ENCODE assay signal across 8 cellular contexts in genomic region chr18:48841381-48842258, GRCh38.
DNase-seq lines count a peak whose midpoint lies in the region; ATAC-seq, FAIRE-seq and TF ChIP-seq lines count a peak whose summit lies in the region.

No MANE protein-coding gene starts in this region.

- H3K4me2 ChIP-seq in astrocyte (ENCODE audit: low read length): peak overlapping the region; percentile 28

- no peak for TF ChIP-seq EP300 in transverse colon (IDR thresholded peaks at IDR 0.05; ENCODE audit: low read depth)

- WGBS in liver: 77% methylated on average over 31 of the region's 31 CpGs
- WGBS in transverse colon (ENCODE audit: low coverage in 1 of 2), 2 donors: 40 to 86% methylated on average over 1 to 30 of the region's 31 CpGs

- no peaks in the 10 kb centered on the region for H4K20me1 ChIP-seq in astrocyte (ENCODE audit: insufficient read depth, low read length)

- no peak overlapping the region for H2AFZ ChIP-seq in astrocyte (ENCODE audit: low read depth, low read length)

- ATAC-seq in activated T-cell treated with anti-CD3 and anti-CD28 coated beads, Interleukin-2, amount 50 U/mL, for 4 hours: no peak
- no peak for ATAC-seq in activated T-cell treated with anti-CD3 and anti-CD28 coated beads, Interleukin-2, amount 50 U/mL, for 72 hours (replicated peaks in 1 of 2)
- ATAC-seq in HG03565 (IDR thresholded peaks at IDR 0.05; ENCODE audit: unreplicated experiment): no peak

- H3K9ac ChIP-seq in astrocyte (ENCODE audit: low read length) (peak overlapping the region; percentile 30), liver (ENCODE audit: low read depth in 1 of 2, low read length in 2 of 2) (no peak overlapping the region)

- H3K9me3 ChIP-seq in astrocyte (ENCODE audit: insufficient read depth, low read depth, low read length): no peaks in the 10 kb centered on the region
- H3K9me3 ChIP-seq in liver (ENCODE audit: control insufficient read depth in 4 of 4, low read length in 3 of 4): no peaks in the 10 kb centered on the region
- no peaks in the 10 kb centered on the region for H3K9me3 ChIP-seq in transverse colon

- H3K36me3 Mint-ChIP-seq in activated T-cell treated with anti-CD3 and anti-CD28 coated beads, Interleukin-2, amount 50 U/mL, for 4 hours (ENCODE audit: insufficient read depth): no peaks in the 10 kb centered on the region
- peaks cover 0 to 2% of the 10 kb centered on the region in 2 donors for H3K36me3 Mint-ChIP-seq in activated T-cell treated with anti-CD3 and anti-CD28 coated beads, Interleukin-2, amount 50 U/mL, for 72 hours (ENCODE audit: insufficient read depth in 2 of 2)
- H3K36me3 Mint-ChIP-seq in astrocyte (ENCODE audit: low read depth, unreplicated experiment): peaks cover 25% of the 10 kb centered on the region

- no peaks in the 10 kb centered on the region for H3K27me3 Mint-ChIP-seq in activated T-cell treated with anti-CD3 and anti-CD28 coated beads, Interleukin-2, amount 50 U/mL, for 4 hours (ENCODE audit: low read depth)
- no peaks in the 10 kb centered on the region for H3K27me3 Mint-ChIP-seq in activated T-cell treated with anti-CD3 and anti-CD28 coated beads, Interleukin-2, amount 50 U/mL, for 72 hours (ENCODE audit: low read depth)
- H3K27me3 Mint-ChIP-seq in astrocyte (ENCODE audit: low read depth, unreplicated experiment): no peaks in the 10 kb centered on the region

- no peak overlapping the region for H3K4me3 ChIP-seq in astrocyte (ENCODE audit: insufficient read depth, low read depth, low read length)
- H3K4me3 ChIP-seq in liver (ENCODE audit: low read depth in 1 of 3, low read length in 3 of 3): no peak overlapping the region
- no peak overlapping the region for H3K4me3 ChIP-seq in transverse colon

- intact Hi-C loops in transverse colon (cut with DNase I; ENCODE audit: low total_unique reads): no loop called here

- peaks cover 78% of the 10 kb centered on the region for H3K4me1 Mint-ChIP-seq in activated T-cell treated with anti-CD3 and anti-CD28 coated beads, Interleukin-2, amount 50 U/mL, for 4 hours (ENCODE audit: low read depth)
- peaks cover 49% of the 10 kb centered on the region for H3K4me1 Mint-ChIP-seq in activated T-cell treated with anti-CD3 and anti-CD28 coated beads, Interleukin-2, amount 50 U/mL, for 72 hours (ENCODE audit: low read depth)
- peaks cover 61% of the 10 kb centered on the region for H3K4me1 Mint-ChIP-seq in astrocyte (ENCODE audit: low read depth, unreplicated experiment)

- in situ Hi-C loops in transverse colon (cut with MboI; ENCODE audit: low pct_ligation_motif_present in 1 of 4, low pct_unique_long_range_greater_than_20kb in 1 of 4, low sequenced_read_pairs in 3 of 4): no loop called here

- H3K9me3 Mint-ChIP-seq in activated T-cell treated with anti-CD3 and anti-CD28 coated beads, Interleukin-2, amount 50 U/mL, for 4 hours: no peaks in the 10 kb centered on the region
- peaks cover 6 to 10% of the 10 kb centered on the region in 2 donors for H3K9me3 Mint-ChIP-seq in activated T-cell treated with anti-CD3 and anti-CD28 coated beads, Interleukin-2, amount 50 U/mL, for 72 hours
- H3K9me3 Mint-ChIP-seq in astrocyte (ENCODE audit: unreplicated experiment): peaks cover 4% of the 10 kb centered on the region

- no peaks in the 10 kb centered on the region for H3K79me2 ChIP-seq in astrocyte (ENCODE audit: insufficient read depth, low read length)

- H3K4me3 Mint-ChIP-seq in activated T-cell treated with anti-CD3 and anti-CD28 coated beads, Interleukin-2, amount 50 U/mL, for 4 hours: peak overlapping the region; percentile 27
- peak overlapping the region in 1 of 2 donors; percentile 25 for H3K4me3 Mint-ChIP-seq in activated T-cell treated with anti-CD3 and anti-CD28 coated beads, Interleukin-2, amount 50 U/mL, for 72 hours
- H3K4me3 Mint-ChIP-seq in astrocyte (ENCODE audit: unreplicated experiment): no peak overlapping the region

- H3K27me3 ChIP-seq in astrocyte (ENCODE audit: insufficient read depth, low read length): no peaks in the 10 kb centered on the region
- H3K27me3 ChIP-seq in liver (ENCODE audit: control insufficient read depth in 4 of 4, insufficient read depth in 4 of 4, low read length in 3 of 4): no peaks in the 10 kb centered on the region
- H3K27me3 ChIP-seq in transverse colon: no peaks in the 10 kb centered on the region

- TF ChIP-seq CTCF in astrocyte (IDR thresholded peaks at IDR 0.05; ENCODE audit: insufficient read depth, low read depth, low read length) (no peak), liver (IDR thresholded peaks at IDR 0.05; ENCODE audit: low read depth, low read length, missing input control) (no peak), transverse colon (IDR thresholded peaks at IDR 0.05) (no peak)

- no peak for TF ChIP-seq POLR2A in transverse colon (IDR thresholded peaks at IDR 0.05)

- H3K27ac Mint-ChIP-seq in activated T-cell treated with anti-CD3 and anti-CD28 coated beads, Interleukin-2, amount 50 U/mL, for 72 hours: no peak overlapping the region
- H3K27ac Mint-ChIP-seq in astrocyte (ENCODE audit: unreplicated experiment): peak overlapping the region; percentile 50

- no peak for DNase-seq in activated T-cell treated with anti-CD3 and anti-CD28 coated beads, Interleukin-2, amount 50 U/mL, for 4 hours
- no peak for DNase-seq in activated T-cell treated with anti-CD3 and anti-CD28 coated beads, Interleukin-2, amount 50 U/mL, for 72 hours
- DNase-seq in astrocyte (ENCODE audit: low read depth) (no peak), transverse colon (no peak), RCC 7860 (ENCODE audit: low spot score) (no peak), RPMI8226 (no peak)

- H3K36me3 ChIP-seq in astrocyte (ENCODE audit: insufficient read depth, low read length) (no peaks in the 10 kb centered on the region), liver (ENCODE audit: control insufficient read depth in 4 of 4, insufficient read depth in 3 of 4, low read depth in 1 of 4, low read length in 3 of 4) (no peaks in the 10 kb centered on the region), transverse colon (no peaks in the 10 kb centered on the region)

- no peak for FAIRE-seq in astrocyte (lab: Jason Lieb, UNC)
- no peak for FAIRE-seq in RCC 7860 (lab: Jason Lieb, UNC)

- no peak for TF ChIP-seq RAD21 in liver (IDR thresholded peaks at IDR 0.05)

- H3K4me1 ChIP-seq in astrocyte (ENCODE audit: insufficient read depth, low read length): peaks cover 45% of the 10 kb centered on the region
- H3K4me1 ChIP-seq in liver (ENCODE audit: control insufficient read depth in 4 of 4, insufficient read depth in 4 of 4, low read length in 3 of 4): peaks cover 0 to 3% (median 0%) of the 10 kb centered on the region in 4 donors
- H3K4me1 ChIP-seq in transverse colon: peaks cover 0 to 23% (median 5%) of the 10 kb centered on the region in 4 donors

- H3K27ac ChIP-seq in astrocyte (ENCODE audit: low read depth, low read length): no peak overlapping the region
- peak overlapping the region; percentile 55 to 60 for H3K27ac ChIP-seq in liver (ENCODE audit: low read depth in 1 of 2, low read length in 2 of 2)
- peak overlapping the region; percentile 31 to 55 (median 54) for H3K27ac ChIP-seq in transverse colon

TF ChIP-seq in liver, 16 proteins besides CTCF, POLR2A, EP300 and RAD21:
- TF ChIP-seq NR2F2 (IDR thresholded peaks at IDR 0.05) (peak; percentile 40), HNF4A (conservative IDR thresholded peaks at IDR 0.05) (no peak), TAF1 (conservative IDR thresholded peaks at IDR 0.05) (no peak), GABPA (IDR thresholded peaks at IDR 0.05 in 1 of 2, conservative IDR thresholded peaks at IDR 0.05 in 1 of 2) (no peak), FOXA1 (IDR thresholded peaks at IDR 0.05) (no peak)
